ENCODE assay signal across 18 cellular contexts in genomic region chr2:215514516-215514915, GRCh38.
"Had no signal": no experiment of that assay in that cellular context is flagged by ENCODE, and none has a peak within 500 bp of the region (broad histone marks: within the 10 kb centered on the region; RNA-seq: fewer than 3 reads in every experiment).

No MANE protein-coding gene starts in this region.

- H3K4me1 Mint-ChIP-seq: nephron progenitor cell; stimulated activated naive B cell treated with anti-CD40 and anti-IgM and Interleukin-4, amounts not matched to agents 10 μg/mL and 1 μg/mL and 100 μg/mL, for 72 hours; stimulated activated naive CD8-positive, alpha-beta T cell treated with anti-CD3 and anti-CD28 coated beads, Interleukin-15, amount 100 ng/mL, for 72 hours had no signal

- H3K4me3 ChIP-seq: hepatocyte, ovary, right atrium auricular region, testis, tibial nerve had no signal

- H3K27me3 ChIP-seq: foreskin keratinocyte, hepatocyte, ovary, right atrium auricular region, testis, tibial nerve had no signal

- H3K36me3 ChIP-seq: ovary, right atrium auricular region, tibial nerve had no signal

- H3K36me3 Mint-ChIP-seq: naive thymus-derived CD4-positive, alpha-beta T cell; stimulated activated naive B cell treated with anti-CD40 and anti-IgM and Interleukin-4, amounts not matched to agents 10 μg/mL and 1 μg/mL and 100 μg/mL, for 72 hours had no signal

- H2AFZ ChIP-seq: hepatocyte had no signal

- H3K9me3 Mint-ChIP-seq: dendritic cell treated with granulocyte-macrophage colony-stimulating factor and Interleukin-4, amounts not matched to agents 40 ng/mL and 50 ng/mL, for 4 days; nephron progenitor cell; stimulated activated naive B cell treated with anti-CD40 and anti-IgM and Interleukin-4, amounts not matched to agents 10 μg/mL and 1 μg/mL and 100 μg/mL, for 72 hours; stimulated activated naive CD8-positive, alpha-beta T cell treated with anti-CD3 and anti-CD28 coated beads, Interleukin-15, amount 100 ng/mL, for 72 hours had no signal

- H3K4me2 ChIP-seq: hepatocyte had no signal

- H3K79me2 ChIP-seq: hepatocyte had no signal

- H3K27ac Mint-ChIP-seq: dendritic cell treated with granulocyte-macrophage colony-stimulating factor and Interleukin-4, amounts not matched to agents 40 ng/mL and 50 ng/mL, for 4 days; nephron progenitor cell; stimulated activated naive B cell treated with anti-CD40 and anti-IgM and Interleukin-4, amounts not matched to agents 10 μg/mL and 1 μg/mL and 100 μg/mL, for 72 hours; stimulated activated naive CD8-positive, alpha-beta T cell treated with anti-CD3 and anti-CD28 coated beads, Interleukin-15, amount 100 ng/mL, for 72 hours had no signal

- H3K27me3 Mint-ChIP-seq: dendritic cell treated with granulocyte-macrophage colony-stimulating factor and Interleukin-4, amounts not matched to agents 40 ng/mL and 50 ng/mL, for 4 days; stimulated activated naive CD8-positive, alpha-beta T cell treated with anti-CD3 and anti-CD28 coated beads, Interleukin-15, amount 100 ng/mL, for 72 hours had no signal

- ATAC-seq: foreskin keratinocyte; left colon; left ventricle myocardium superior; naive thymus-derived CD4-positive, alpha-beta T cell; stimulated activated naive B cell treated with anti-CD40 and anti-IgM and Interleukin-4, amounts not matched to agents 10 μg/mL and 1 μg/mL and 100 μg/mL, for 72 hours; stimulated activated naive CD8-positive, alpha-beta T cell treated with anti-CD3 and anti-CD28 coated beads, Interleukin-15, amount 100 ng/mL, for 72 hours had no signal

- H3K9me3 ChIP-seq: ovary, right atrium auricular region, testis, tibial nerve had no signal

- H3K27ac ChIP-seq: foreskin keratinocyte, hepatocyte, ovary, right atrium auricular region, testis, tibial nerve had no signal

- DNase-seq: cerebellar nuclear complex; erythroblast; foreskin keratinocyte; kidney; left colon; left ventricle myocardium superior; naive thymus-derived CD4-positive, alpha-beta T cell; nephron progenitor cell; ovary; stimulated activated CD4-positive, alpha-beta T cell treated with anti-CD3 and anti-CD28 coated beads, Interleukin-4, amount 100 ng/mL, for 1 hour; stimulated activated CD8-positive, alpha-beta memory T cell treated with anti-CD3 and anti-CD28 coated beads, Interleukin-4, amount 100 ng/mL, for 48 hours; stimulated activated naive B cell treated with anti-CD40 and anti-IgM and Interleukin-4, amounts not matched to agents 10 μg/mL and 1 μg/mL and 100 μg/mL, for 72 hours; stimulated activated naive CD8-positive, alpha-beta T cell treated with anti-CD3 and anti-CD28 coated beads, Interleukin-15, amount 100 ng/mL, for 72 hours; testis had no signal

- H3K4me3 Mint-ChIP-seq: dendritic cell treated with granulocyte-macrophage colony-stimulating factor and Interleukin-4, amounts not matched to agents 40 ng/mL and 50 ng/mL, for 4 days; naive thymus-derived CD4-positive, alpha-beta T cell; nephron progenitor cell; stimulated activated naive B cell treated with anti-CD40 and anti-IgM and Interleukin-4, amounts not matched to agents 10 μg/mL and 1 μg/mL and 100 μg/mL, for 72 hours; stimulated activated naive CD8-positive, alpha-beta T cell treated with anti-CD3 and anti-CD28 coated beads, Interleukin-15, amount 100 ng/mL, for 72 hours had no signal

- H3K4me1 ChIP-seq: foreskin keratinocyte, right atrium auricular region, testis, tibial nerve had no signal
